Comparison of ENCODE assay signal across 8 cellular contexts in genomic region chr1:16155537-16156410, GRCh38. TPM values are rescaled to one million over a fixed set of nuclear protein-coding genes. Genes with fewer than 3 reads are reported as not detected.
A peak's percentile ranks its signal among the peaks of the same experiment; 100 is the strongest.
DNase-seq lines count a peak whose midpoint lies in the region; ATAC-seq and TF ChIP-seq lines count a peak whose summit lies in the region.

EPHA2 (minus strand) TSS chr1:16156069; CDS start chr1:16155932, 137 bp downstream.

- H3K9ac ChIP-seq in BLaER1 treated with 17β-estradiol and CSF1 and Interleukin-3, amounts not matched to agents 10 nM and 100 nM: peak within 1 kb of the TSS; percentile 29 to 66 (median 50); a peak in 20 of 22 replicates

- peak in 1 of 2 experiments; percentile 39 for DNase-seq in HL-60 (ENCODE audit: low read depth in 1 of 2, low spot score in 1 of 2)
- peak in 1 of 2 donors; percentile 13 for DNase-seq in activated T-cell treated with anti-CD3 and anti-CD28 coated beads, Interleukin-2, amount 50 U/mL, for 72 hours
- peak; percentile 47 for DNase-seq in fibroblast of the conjunctiva (ENCODE audit: low read depth)
- DNase-seq in myocyte (ENCODE audit: low read depth): peak; percentile 91
- no peak for DNase-seq in activated effector memory CD4-positive, alpha-beta T cell treated with anti-CD3 and anti-CD28 coated beads, Interleukin-2, amount 50 U/mL, for 16 hours
- no peak for DNase-seq in NCI-H774 (lab: John Stamatoyannopoulos, UW)

- peak in 1 of 2 donors; percentile 21 for ATAC-seq in activated T-cell treated with anti-CD3 and anti-CD28 coated beads, Interleukin-2, amount 50 U/mL, for 72 hours (replicated peaks in 1 of 2)
- no peak for ATAC-seq in HG03342 (IDR thresholded peaks at IDR 0.05; ENCODE audit: unreplicated experiment)

- H3K9me3 Mint-ChIP-seq in activated T-cell treated with anti-CD3 and anti-CD28 coated beads, Interleukin-2, amount 50 U/mL, for 72 hours: no peaks in the 10 kb centered on the region

- no peaks in the 10 kb centered on the region for H3K9me3 ChIP-seq in BLaER1 treated with 17β-estradiol and CSF1 and Interleukin-3, amounts not matched to agents 10 nM and 100 nM (replicated peaks in 1 of 11)

- H3K36me3 Mint-ChIP-seq in activated T-cell treated with anti-CD3 and anti-CD28 coated beads, Interleukin-2, amount 50 U/mL, for 72 hours (ENCODE audit: insufficient read depth in 2 of 2): no peaks in the 10 kb centered on the region

- H3K27ac ChIP-seq in BLaER1 treated with 17β-estradiol and CSF1 and Interleukin-3, amounts not matched to agents 10 nM and 100 nM: peak within 1 kb of the TSS in 5 of 11 experiments; percentile 2 to 32 (median 26); a peak in 6 of 22 replicates
- H3K27ac ChIP-seq in HL-60 (replicated peaks): no peak within 1 kb of the TSS

- peaks cover 40 to 70% (median 61%) of the 10 kb centered on the region in 11 experiments for H3K27me3 ChIP-seq in BLaER1 treated with 17β-estradiol and CSF1 and Interleukin-3, amounts not matched to agents 10 nM and 100 nM
- H3K27me3 ChIP-seq in HL-60 (ENCODE audit: insufficient read depth, poor library complexity, severe bottlenecking): peaks cover 30% of the 10 kb centered on the region

- H3K4me1 Mint-ChIP-seq in activated T-cell treated with anti-CD3 and anti-CD28 coated beads, Interleukin-2, amount 50 U/mL, for 72 hours (ENCODE audit: low read depth): peaks cover 25% of the 10 kb centered on the region

- peak within 1 kb of the TSS; percentile 77 to 100 (median 97) for H3K4me2 ChIP-seq in BLaER1 treated with 17β-estradiol and CSF1 and Interleukin-3, amounts not matched to agents 10 nM and 100 nM

- peak within 1 kb of the TSS; percentile 48 to 70 (median 59) for H3K4me3 ChIP-seq in BLaER1 treated with 17β-estradiol and CSF1 and Interleukin-3, amounts not matched to agents 10 nM and 100 nM
- peak within 1 kb of the TSS; percentile 16 for H3K4me3 ChIP-seq in HL-60 (replicated peaks; ENCODE audit: insufficient read depth, low read length)

- peak within 1 kb of the TSS; percentile 74 to 75 for H3K4me3 Mint-ChIP-seq in activated T-cell treated with anti-CD3 and anti-CD28 coated beads, Interleukin-2, amount 50 U/mL, for 72 hours

- H3K36me3 ChIP-seq in BLaER1 treated with 17β-estradiol and CSF1 and Interleukin-3, amounts not matched to agents 10 nM and 100 nM: no peaks in the 10 kb centered on the region

- no peak within 1 kb of the TSS for H3K27ac Mint-ChIP-seq in activated T-cell treated with anti-CD3 and anti-CD28 coated beads, Interleukin-2, amount 50 U/mL, for 72 hours

- peaks cover 91 to 100% (median 93%) of the 10 kb centered on the region in 10 experiments for H3K4me1 ChIP-seq in BLaER1 treated with 17β-estradiol and CSF1 and Interleukin-3, amounts not matched to agents 10 nM and 100 nM

- peaks cover 0 to 59% (median 36%) of the 10 kb centered on the region in 11 experiments; a peak in 11 of 22 replicates for H4K20me1 ChIP-seq in BLaER1 treated with 17β-estradiol and CSF1 and Interleukin-3, amounts not matched to agents 10 nM and 100 nM

- no peak for TF ChIP-seq CTCF in HL-60 (IDR thresholded peaks at IDR 0.05; ENCODE audit: insufficient read depth, low read length)

- H3K27me3 Mint-ChIP-seq in activated T-cell treated with anti-CD3 and anti-CD28 coated beads, Interleukin-2, amount 50 U/mL, for 72 hours (ENCODE audit: low read depth): peaks cover 15% of the 10 kb centered on the region

RNA-seq across cellular contexts. Expression of gene EPHA2, which starts in this region (rescaled TPM):
- under 1 TPM in 1 of 2 donors, not detected in 1; 0.43 TPM for total RNA-seq in activated T-cell treated with anti-CD3 and anti-CD28 coated beads, Interleukin-2, amount 50 U/mL, for 72 hours
- total RNA-seq in myocyte: 18.1 and 25.2 TPM in 2 replicates
- 32.6 TPM for polyA plus RNA-seq in myocyte (2012)

Comparison
In these comparisons a context has a peak if more than half of its experiments do, and no peak if none do; other contexts are left out.
1. RNA of gene EPHA2 (total RNA-seq): 18.1 to 25.2 TPM in myocyte; 0.43 TPM in activated T-cell treated with anti-CD3 and anti-CD28 coated beads, Interleukin-2, amount 50 U/mL, for 72 hours; every median in the first group is over 10 times any median in the second.
2. DNase-seq: peak in fibroblast of the conjunctiva (single experiment) and myocyte (single experiment); none in activated effector memory CD4-positive, alpha-beta T cell treated with anti-CD3 and anti-CD28 coated beads, Interleukin-2, amount 50 U/mL, for 16 hours (single experiment) and NCI-H774 (single experiment).